ENCODE assay signal across 8 cellular contexts in the genomic region with DNA sequence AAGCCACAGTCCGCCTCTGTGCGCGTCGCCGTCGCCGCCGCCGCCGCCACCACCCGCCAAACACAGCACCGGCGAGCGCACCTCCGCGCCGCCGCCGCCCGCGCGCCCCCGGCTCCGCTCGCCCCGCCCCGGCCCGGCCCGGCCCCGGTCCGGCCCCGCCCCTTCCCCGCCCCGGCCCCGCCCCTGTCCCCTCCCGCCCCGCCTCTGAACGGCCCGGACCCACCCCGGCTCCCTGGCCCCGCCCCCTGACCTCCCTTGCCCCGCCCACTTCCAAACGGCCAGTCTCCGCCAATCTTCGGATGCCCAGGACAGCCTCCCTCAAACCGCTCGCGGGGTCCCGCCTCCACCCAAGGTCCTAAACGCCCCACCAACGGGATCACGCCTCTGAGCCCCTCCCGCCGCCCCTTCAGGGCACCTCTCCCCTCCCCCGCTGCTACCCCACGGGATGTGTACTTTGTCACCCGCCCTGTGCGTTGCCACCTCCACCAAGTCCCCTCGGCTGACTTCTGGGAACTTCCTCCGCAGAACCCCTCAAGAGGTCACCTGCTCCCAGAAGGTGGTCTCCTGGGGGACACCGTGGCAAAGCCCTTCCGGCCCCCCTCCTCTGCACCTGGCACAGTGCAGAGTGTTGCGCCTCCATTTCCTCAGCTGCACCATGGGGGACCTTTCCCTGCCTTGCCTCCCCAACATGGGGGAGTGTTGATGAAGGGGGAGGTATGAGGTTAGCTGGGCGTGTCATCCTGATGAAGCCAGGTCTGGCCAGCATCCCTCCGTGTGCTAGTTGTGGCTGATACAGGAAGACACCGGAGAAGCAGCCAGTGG. TPM values are rescaled to one million over a fixed set of nuclear protein-coding genes. Genes with fewer than 3 reads are reported as not detected.
A peak's percentile ranks its signal among the peaks of the same experiment; 100 is the strongest.
DNase-seq lines count a peak whose midpoint lies in the region; ATAC-seq and TF ChIP-seq lines count a peak whose summit lies in the region.

A gene (minus strand): TSS at position 85 of the 822 bp plus-strand sequence. CDS start 191 bp downstream, outside the sequence.

- H3K4me1 Mint-ChIP-seq in activated T-helper 2 cell treated with anti-CD3 and anti-CD28 coated beads, Interferon-gamma antibody, Interleukin-2, Interleukin-4, amounts not matched to agents 10 μg/mL and 5 μg/mL and 100 μg/mL, durations not matched to agents 14 hours and 24 hours and 36 hours (ENCODE audit: low read depth) = peaks cover 10% of the 10 kb centered on the region
- H3K4me1 Mint-ChIP-seq in naive thymus-derived CD8-positive, alpha-beta T cell = peaks cover 19 to 67% (median 47%) of the 10 kb centered on the region in 4 donors
- peaks cover 58% of the 10 kb centered on the region for H3K4me1 Mint-ChIP-seq in stimulated activated memory B cell treated with anti-CD40 and anti-IgM and Interleukin-4, amounts not matched to agents 10 μg/mL and 1 μg/mL and 100 μg/mL, for 72 hours

- no peaks in the 10 kb centered on the region for H3K9me3 Mint-ChIP-seq in activated T-helper 2 cell treated with anti-CD3 and anti-CD28 coated beads, Interferon-gamma antibody, Interleukin-2, Interleukin-4, amounts not matched to agents 10 μg/mL and 5 μg/mL and 100 μg/mL, durations not matched to agents 14 hours and 24 hours and 36 hours
- no peaks in the 10 kb centered on the region for H3K9me3 Mint-ChIP-seq in naive thymus-derived CD8-positive, alpha-beta T cell
- no peaks in the 10 kb centered on the region for H3K9me3 Mint-ChIP-seq in stimulated activated memory B cell treated with anti-CD40 and anti-IgM and Interleukin-4, amounts not matched to agents 10 μg/mL and 1 μg/mL and 100 μg/mL, for 72 hours

- no peaks in the 10 kb centered on the region for H3K27me3 Mint-ChIP-seq in activated T-helper 2 cell treated with anti-CD3 and anti-CD28 coated beads, Interferon-gamma antibody, Interleukin-2, Interleukin-4, amounts not matched to agents 10 μg/mL and 5 μg/mL and 100 μg/mL, durations not matched to agents 14 hours and 24 hours and 36 hours (ENCODE audit: low read depth)
- H3K27me3 Mint-ChIP-seq in naive thymus-derived CD8-positive, alpha-beta T cell = no peaks in the 10 kb centered on the region
- H3K27me3 Mint-ChIP-seq in stimulated activated memory B cell treated with anti-CD40 and anti-IgM and Interleukin-4, amounts not matched to agents 10 μg/mL and 1 μg/mL and 100 μg/mL, for 72 hours = no peaks in the 10 kb centered on the region

- POLR2A ChIA-PET in naive thymus-derived CD8-positive, alpha-beta T cell (lab: Charles Lee) = interaction anchor here (2.2 kb wide), 1 partner anchor 78 kb away, joined by 7 read pairs; a partner anchor contains a TSS

- DNase-seq in G401 (ENCODE audit: low spot score) (peak; percentile 76), RPMI7951 (ENCODE audit: low read depth) (peak; percentile 62), fibroblast of mammary gland (ENCODE audit: low read depth) (peak; percentile 61)
- DNase-seq in activated T-helper 2 cell treated with anti-CD3 and anti-CD28 coated beads, Interferon-gamma antibody, Interleukin-2, Interleukin-4, amounts not matched to agents 10 μg/mL and 5 μg/mL and 100 μg/mL, durations not matched to agents 14 hours and 24 hours and 36 hours (ENCODE audit: low spot score) = peak; percentile 64
- DNase-seq in naive thymus-derived CD8-positive, alpha-beta T cell = peak; percentile 78 to 94 (median 84)

- peak within 1 kb of the TSS; percentile 84 for H3K27ac Mint-ChIP-seq in activated T-helper 2 cell treated with anti-CD3 and anti-CD28 coated beads, Interferon-gamma antibody, Interleukin-2, Interleukin-4, amounts not matched to agents 10 μg/mL and 5 μg/mL and 100 μg/mL, durations not matched to agents 14 hours and 24 hours and 36 hours
- peak within 1 kb of the TSS; percentile 91 to 97 (median 94) for H3K27ac Mint-ChIP-seq in naive thymus-derived CD8-positive, alpha-beta T cell
- peak within 1 kb of the TSS; percentile 77 for H3K27ac Mint-ChIP-seq in stimulated activated memory B cell treated with anti-CD40 and anti-IgM and Interleukin-4, amounts not matched to agents 10 μg/mL and 1 μg/mL and 100 μg/mL, for 72 hours

- in situ Hi-C loops in G401 (cut with HindIII; ENCODE audit: low sequenced_read_pairs) = no loop called here

- peak within 1 kb of the TSS; percentile 90 for H3K4me3 Mint-ChIP-seq in activated T-helper 2 cell treated with anti-CD3 and anti-CD28 coated beads, Interferon-gamma antibody, Interleukin-2, Interleukin-4, amounts not matched to agents 10 μg/mL and 5 μg/mL and 100 μg/mL, durations not matched to agents 14 hours and 24 hours and 36 hours (ENCODE audit: low read depth)
- peak within 1 kb of the TSS; percentile 86 to 98 (median 92) for H3K4me3 Mint-ChIP-seq in naive thymus-derived CD8-positive, alpha-beta T cell
- H3K4me3 Mint-ChIP-seq in stimulated activated memory B cell treated with anti-CD40 and anti-IgM and Interleukin-4, amounts not matched to agents 10 μg/mL and 1 μg/mL and 100 μg/mL, for 72 hours = peak within 1 kb of the TSS; percentile 90

- ATAC-seq in HG03175 (IDR thresholded peaks at IDR 0.05; ENCODE audit: unreplicated experiment) (peak; percentile 52), GM19452 (IDR thresholded peaks at IDR 0.05; ENCODE audit: unreplicated experiment) (no peak)
- ATAC-seq in naive thymus-derived CD8-positive, alpha-beta T cell = peak; percentile 77 to 81
- ATAC-seq in stimulated activated memory B cell treated with anti-CD40 and anti-IgM and Interleukin-4, amounts not matched to agents 10 μg/mL and 1 μg/mL and 100 μg/mL, for 72 hours = peak; percentile 79

- no peak for TF ChIP-seq CTCF in fibroblast of mammary gland (conservative IDR thresholded peaks at IDR 0.05; ENCODE audit: control insufficient read depth, insufficient read depth, low read depth, low read length)

- H3K4me3 ChIP-seq in fibroblast of mammary gland (ENCODE audit: control insufficient read depth, low read depth, low read length) = peak within 1 kb of the TSS; percentile 64

- intact Hi-C loops in activated T-helper 2 cell treated with anti-CD3 and anti-CD28 coated beads, Interferon-gamma antibody, Interleukin-2, Interleukin-4, amounts not matched to agents 10 μg/mL and 5 μg/mL and 100 μg/mL, durations not matched to agents 14 hours and 24 hours and 36 hours (cut with micrococcal nuclease) = loop anchor here (1.0 kb wide), 1 partner anchor 194 kb away; no protein-coding TSS in a partner anchor

- H3K36me3 Mint-ChIP-seq in activated T-helper 2 cell treated with anti-CD3 and anti-CD28 coated beads, Interferon-gamma antibody, Interleukin-2, Interleukin-4, amounts not matched to agents 10 μg/mL and 5 μg/mL and 100 μg/mL, durations not matched to agents 14 hours and 24 hours and 36 hours (ENCODE audit: low read depth) = no peaks in the 10 kb centered on the region
- peaks cover 0 to 9% (median 4%) of the 10 kb centered on the region in 3 donors for H3K36me3 Mint-ChIP-seq in naive thymus-derived CD8-positive, alpha-beta T cell
- peaks cover 5% of the 10 kb centered on the region for H3K36me3 Mint-ChIP-seq in stimulated activated memory B cell treated with anti-CD40 and anti-IgM and Interleukin-4, amounts not matched to agents 10 μg/mL and 1 μg/mL and 100 μg/mL, for 72 hours

RNA-seq across cellular contexts. Expression of the gene that starts here (rescaled TPM):
- 32.8 and 71.4 TPM in 2 replicates for total RNA-seq in G401 (2014; rRNA removed; shearing (Covaris generic))
- total RNA-seq in RPMI7951 (2014; rRNA removed; shearing (Covaris generic)) = 24.0 and 29.2 TPM in 2 replicates
- 39.5 and 45.2 TPM in 2 replicates for total RNA-seq in activated T-helper 2 cell treated with anti-CD3 and anti-CD28 coated beads, Interferon-gamma antibody, Interleukin-2, Interleukin-4, amounts not matched to agents 10 μg/mL and 5 μg/mL and 100 μg/mL, durations not matched to agents 14 hours and 24 hours and 36 hours
- 10 to 100 TPM; 28.5 to 29.1 TPM for total RNA-seq in naive thymus-derived CD8-positive, alpha-beta T cell
- polyA plus RNA-seq in naive thymus-derived CD8-positive, alpha-beta T cell = 1 to 10 TPM in 2 of 3 donors, under 1 TPM in 1; 0.87 to 2.9 (median 2.6) TPM
